Comparison of ENCODE assay signal across 19 cellular contexts in the genomic region with DNA sequence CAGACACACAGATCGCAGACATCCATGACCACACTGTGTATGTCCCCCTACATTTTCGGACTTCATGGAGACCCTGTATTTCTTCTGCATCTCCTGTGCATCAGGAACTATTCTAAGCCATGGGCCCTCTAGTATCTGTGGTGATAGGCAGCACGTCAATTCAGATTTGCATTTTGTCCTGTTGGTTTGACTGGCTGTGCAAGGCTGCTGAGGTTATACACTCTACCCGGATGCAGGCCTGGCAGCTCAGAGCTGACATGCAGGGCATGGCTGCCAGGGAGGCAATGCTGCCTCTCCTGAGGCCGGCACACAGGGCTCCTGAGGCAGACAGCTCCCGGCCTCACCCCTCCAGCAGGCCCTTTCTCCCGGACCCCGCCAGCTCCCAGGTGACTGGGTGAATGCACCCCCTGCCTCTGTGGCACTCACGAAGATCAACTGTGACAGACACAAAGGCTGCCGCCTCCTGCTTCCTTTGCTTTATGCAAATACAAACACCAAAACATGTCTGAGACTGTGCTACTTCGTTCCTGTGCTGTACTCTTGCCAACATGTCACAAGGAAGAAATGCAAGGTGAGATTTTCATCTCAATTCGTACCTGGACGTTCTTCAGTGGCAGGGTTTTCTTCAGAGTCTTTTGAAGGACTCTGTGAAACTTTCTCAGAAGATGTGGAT. TPM values are rescaled to one million over a fixed set of nuclear protein-coding genes. Genes with fewer than 3 reads are reported as not detected.
"Had no signal": no experiment of that assay in that cellular context is flagged by ENCODE, and none has a peak within 500 bp of the region (broad histone marks: within the 10 kb centered on the region; RNA-seq: fewer than 3 reads in every experiment).

No MANE protein-coding gene starts in this region.

- H3K27ac ChIP-seq: dorsolateral prefrontal cortex, heart left ventricle, ovary, right atrium auricular region, tibial artery, upper lobe of left lung, uterus had no signal

- ATAC-seq: esophagus mucosa; heart left ventricle; natural killer cell; stimulated activated naive CD8-positive, alpha-beta T cell treated with anti-CD3 and anti-CD28 coated beads, Interleukin-15, Interleukin-2, amounts not matched to agents 100 U/mL and 50 U/mL, for 24 hours had no signal

- H3K9me3 Mint-ChIP-seq: natural killer cell, neural crest cell had no signal

- H3K9me3 ChIP-seq: heart left ventricle, ovary, right atrium auricular region, tibial artery, upper lobe of left lung, uterus had no signal

- H3K4me3 ChIP-seq: dorsolateral prefrontal cortex, heart left ventricle, ovary, right atrium auricular region, tibial artery, upper lobe of left lung, uterus had no signal

- H3K36me3 ChIP-seq: ovary, uterus had no signal

- H3K4me1 ChIP-seq: tibial artery, upper lobe of left lung, uterus had no signal

- H3K36me3 Mint-ChIP-seq: natural killer cell had no signal

- H3K27ac Mint-ChIP-seq: natural killer cell had no signal

- H3K4me3 Mint-ChIP-seq: natural killer cell, neural crest cell had no signal

- H3K4me1 Mint-ChIP-seq: neural crest cell had no signal

- DNase-seq: cortex of kidney; dorsolateral prefrontal cortex; effector CD8-positive, alpha-beta T cell; heart left ventricle; hippocampal formation; kidney glomerular epithelial cell; mammary epithelial cell; natural killer cell; ovary; small intestine; stimulated activated CD4-positive, alpha-beta T cell treated with anti-CD3 and anti-CD28 coated beads, Interleukin-12 subunit alpha, Interleukin-12 subunit beta, amount 100 ng/mL, for 4 hours; stimulated activated naive CD8-positive, alpha-beta T cell treated with anti-CD3 and anti-CD28 coated beads, Interleukin-15, Interleukin-2, amounts not matched to agents 100 U/mL and 50 U/mL, for 24 hours; tibial artery; uterus had no signal

- H3K27me3 ChIP-seq: dorsolateral prefrontal cortex, heart left ventricle, ovary, right atrium auricular region, tibial artery, upper lobe of left lung, uterus had no signal

RNA-seq across cellular contexts. Expression of a gene that starts 51.0 kb away (rescaled TPM):
- total RNA-seq: glomerular endothelial cell had no signal
